In genomic region chr13:38849316-38849715, GRCh38 we compare ENCODE assay signal across 19 cellular contexts.
"Had no signal": no experiment of that assay in that cellular context is flagged by ENCODE, and none has a peak within 500 bp of the region (broad histone marks: within the 10 kb centered on the region; RNA-seq: fewer than 3 reads in every experiment).

No MANE protein-coding gene starts in this region.

- H3K9me3 ChIP-seq: left lung, prostate gland, tibial artery had no signal

- DNase-seq: activated CD4-positive, alpha-beta memory T cell treated with anti-CD3 and anti-CD28 coated beads for 36 hours; activated CD4-positive, alpha-beta T cell treated with anti-CD3 and anti-CD28 coated beads for 4 hours; dermis blood vessel endothelial cell; effector memory CD4-positive, alpha-beta T cell; foreskin melanocyte; glutamatergic neuron; hypothalamus; kidney; left lung; midbrain; right cardiac atrium; stimulated activated naive CD8-positive, alpha-beta T cell treated with anti-CD3 and anti-CD28 coated beads, Interleukin-15, Interleukin-2, amounts not matched to agents 100 U/mL and 50 U/mL, for 24 hours; substantia nigra; tibial artery had no signal

- H3K27ac Mint-ChIP-seq: activated CD4-positive, alpha-beta memory T cell treated with anti-CD3 and anti-CD28 coated beads for 36 hours; activated naive CD8-positive, alpha-beta T cell; T-helper 2 cell treated with Interferon-gamma antibody and Interleukin-4, amounts not matched to agents 5 μg/mL and 100 μg/mL, for 36 hours; WTC11 had no signal

- H3K27ac ChIP-seq: left lung, prostate gland, skin epidermis, tibial artery had no signal

- H3K4me3 Mint-ChIP-seq: activated CD4-positive, alpha-beta memory T cell treated with anti-CD3 and anti-CD28 coated beads for 36 hours; activated naive CD8-positive, alpha-beta T cell; T-helper 2 cell treated with Interferon-gamma antibody and Interleukin-4, amounts not matched to agents 5 μg/mL and 100 μg/mL, for 36 hours; WTC11 had no signal

- H3K4me1 ChIP-seq: left lung, prostate gland, tibial artery had no signal

- H3K36me3 Mint-ChIP-seq: activated CD4-positive, alpha-beta memory T cell treated with anti-CD3 and anti-CD28 coated beads for 36 hours; activated naive CD8-positive, alpha-beta T cell had no signal

- H3K9me3 Mint-ChIP-seq: activated CD4-positive, alpha-beta memory T cell treated with anti-CD3 and anti-CD28 coated beads for 36 hours; T-helper 2 cell treated with Interferon-gamma antibody and Interleukin-4, amounts not matched to agents 5 μg/mL and 100 μg/mL, for 36 hours; WTC11 had no signal

- H3K36me3 ChIP-seq: left lung, prostate gland, tibial artery had no signal

- H3K27me3 ChIP-seq: left lung, tibial artery had no signal

- H3K4me3 ChIP-seq: left lung, prostate gland, skin epidermis, tibial artery had no signal

- ATAC-seq: left lung; right cardiac atrium; stimulated activated naive CD8-positive, alpha-beta T cell treated with anti-CD3 and anti-CD28 coated beads, Interleukin-15, Interleukin-2, amounts not matched to agents 100 U/mL and 50 U/mL, for 24 hours; WTC11 had no signal
